In the genomic region with DNA sequence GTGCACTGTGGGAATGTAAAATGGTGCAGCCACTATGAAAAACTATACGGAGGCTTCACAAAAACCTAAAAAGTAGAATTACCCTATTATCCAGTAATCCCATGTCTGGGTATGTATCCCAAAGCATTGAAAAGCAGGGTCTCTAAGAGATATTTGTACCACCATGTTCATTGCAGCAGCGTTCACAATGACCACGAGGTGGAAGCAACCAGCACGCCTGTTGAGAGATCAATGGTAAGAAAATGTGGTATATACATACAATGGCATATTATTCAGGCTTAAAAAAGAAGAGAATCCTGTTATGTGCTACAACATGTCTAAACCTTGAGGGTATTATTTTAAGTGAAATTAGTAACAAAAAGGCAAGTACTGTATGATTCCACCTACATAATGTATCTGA, we compare ENCODE assay signal across 1 cellular context.
TF ChIP-seq lines count a peak whose summit lies in the region.

No MANE protein-coding gene starts in this region.

TF ChIP-seq in WTC11, 78 proteins besides CTCF, POLR2A, EP300 and RAD21 (continued from another document):
- no peak for TF ChIP-seq ATF6 (CRISPR knock-in tag; IDR thresholded peaks at IDR 0.05)
- TF ChIP-seq RORB (CRISPR knock-in tag; IDR thresholded peaks at IDR 0.05) = no peak
- no peak for TF ChIP-seq ARID4B (CRISPR knock-in tag; IDR thresholded peaks at IDR 0.05; ENCODE audit: borderline replicate concordance)
